Comparison of ENCODE assay signal across 8 cellular contexts in genomic region chr16:23026777-23027362, GRCh38.
A peak's percentile ranks its signal among the peaks of the same experiment; 100 is the strongest.
DNase-seq lines count a peak whose midpoint lies in the region; ATAC-seq and TF ChIP-seq lines count a peak whose summit lies in the region.

No MANE protein-coding gene starts in this region.

- POLR2A ChIA-PET in activated CD4-positive, alpha-beta T cell treated with anti-CD3 and anti-CD28 coated beads for 36 hours (lab: Charles Lee) = no interaction called here
- POLR2A ChIA-PET in PC-3 (lab: Charles Lee; ENCODE audit: unreplicated experiment) (no interaction called here), GM10248 (lab: Yijun Ruan, JAX) (no interaction called here)

- no peaks in the 10 kb centered on the region for H3K4me1 Mint-ChIP-seq in activated CD4-positive, alpha-beta T cell treated with anti-CD3 and anti-CD28 coated beads for 36 hours

- H3K9me2 ChIP-seq in PC-3 (replicated peaks; ENCODE audit: low read length) = no peaks in the 10 kb centered on the region

- BruUV-seq in PC-3 (replicated peaks; lab: Mats Ljungman, UMichigan) = no TSS peak

- intact Hi-C loops in activated CD4-positive, alpha-beta T cell treated with anti-CD3 and anti-CD28 coated beads for 36 hours (cut with DNase I, micrococcal nuclease) = no loop called here
- intact Hi-C loops in PC-3 (cut with micrococcal nuclease) = no loop called here

- H3K9ac ChIP-seq in PC-3 (ENCODE audit: low read length) = no peak overlapping the region

- no peak overlapping the region for H3K27ac ChIP-seq in PC-3 (ENCODE audit: low read length)

- CTCF ChIA-PET in activated CD4-positive, alpha-beta T cell treated with anti-CD3 and anti-CD28 coated beads for 36 hours (lab: Charles Lee) = no interaction called here
- CTCF ChIA-PET in PC-3 (lab: Charles Lee) (no interaction called here), GM10248 (lab: Yijun Ruan, JAX) (no interaction called here)

- H3K27me3 Mint-ChIP-seq in activated CD4-positive, alpha-beta T cell treated with anti-CD3 and anti-CD28 coated beads for 36 hours = peaks cover 16% of the 10 kb centered on the region

- no peaks in the 10 kb centered on the region for H3K9me3 Mint-ChIP-seq in activated CD4-positive, alpha-beta T cell treated with anti-CD3 and anti-CD28 coated beads for 36 hours (ENCODE audit: low read depth)

- no peaks in the 10 kb centered on the region for H3K9me3 ChIP-seq in PC-3 (ENCODE audit: low read length)

- H2AFZ ChIP-seq in PC-3 (ENCODE audit: low read length) = no peak overlapping the region

- TF ChIP-seq CTCF in PC-3 (conservative IDR thresholded peaks at IDR 0.05; ENCODE audit: low read depth, low read length) (no peak), fibroblast of mammary gland (conservative IDR thresholded peaks at IDR 0.05; ENCODE audit: control insufficient read depth, insufficient read depth, low read depth, low read length) (no peak), GM10248 (IDR thresholded peaks at IDR 0.05; ENCODE audit: control extremely low read depth, extremely low read depth, low read depth, missing control alignments) (no peak)

- H3F3A ChIP-seq in PC-3 (ENCODE audit: low read length, unreplicated experiment) = no peaks in the 10 kb centered on the region

- H3K27me3 ChIP-seq in PC-3 (ENCODE audit: low read length) = peaks cover 40% of the 10 kb centered on the region

- H3K4me1 ChIP-seq in PC-3 (ENCODE audit: insufficient read depth, low read length) = no peaks in the 10 kb centered on the region

- H3K27ac Mint-ChIP-seq in activated CD4-positive, alpha-beta T cell treated with anti-CD3 and anti-CD28 coated beads for 36 hours = no peak overlapping the region

- H3K36me3 Mint-ChIP-seq in activated CD4-positive, alpha-beta T cell treated with anti-CD3 and anti-CD28 coated beads for 36 hours (ENCODE audit: low read depth) = no peaks in the 10 kb centered on the region

- H4K20me1 ChIP-seq in PC-3 (ENCODE audit: low read length) = no peaks in the 10 kb centered on the region

- no peaks in the 10 kb centered on the region for H3K79me2 ChIP-seq in PC-3 (ENCODE audit: low read length)

- ATAC-seq in activated CD4-positive, alpha-beta T cell treated with anti-CD3 and anti-CD28 coated beads for 36 hours = no peak
- ATAC-seq in PC-3 = no peak

- H3K4me2 ChIP-seq in PC-3 (ENCODE audit: low read length) = no peak overlapping the region

- H3K36me3 ChIP-seq in PC-3 (ENCODE audit: low read depth, low read length) = no peaks in the 10 kb centered on the region

- peak; percentile 16 for DNase-seq in activated CD4-positive, alpha-beta T cell treated with anti-CD3 and anti-CD28 coated beads for 36 hours
- DNase-seq in activated CD4-positive, alpha-beta T cell treated with anti-CD3 and anti-CD28 coated beads for 48 hours = no peak
- DNase-seq in PC-3 = peak; percentile 39
- DNase-seq in fibroblast of mammary gland (ENCODE audit: low read depth) = peak; percentile 18
- peak; percentile 32 for DNase-seq in retina
- no peak for DNase-seq in midbrain (lab: John Stamatoyannopoulos, UW)
- DNase-seq in GM19238 (ENCODE audit: insufficient read length, low spot score) = no peak
- DNase-seq in GM10248 (ENCODE audit: extremely low spot score) = no peak

- H3K4me3 Mint-ChIP-seq in activated CD4-positive, alpha-beta T cell treated with anti-CD3 and anti-CD28 coated beads for 36 hours = no peak overlapping the region

- H3K4me3 ChIP-seq in PC-3 (ENCODE audit: low read length) (no peak overlapping the region), fibroblast of mammary gland (ENCODE audit: control insufficient read depth, low read depth, low read length) (no peak overlapping the region)

Comparison
In these comparisons a context has a peak if more than half of its experiments do, and no peak if none do; other contexts are left out.
1. DNase-seq: peak in activated CD4-positive, alpha-beta T cell treated with anti-CD3 and anti-CD28 coated beads for 36 hours (single experiment), PC-3 (single experiment), fibroblast of mammary gland (single experiment) and retina (single experiment); none in activated CD4-positive, alpha-beta T cell treated with anti-CD3 and anti-CD28 coated beads for 48 hours (single experiment), midbrain (single experiment), GM19238 (single experiment) and GM10248 (single experiment).